ENCODE assay signal across 19 cellular contexts in genomic region chr6:41406821-41407787, GRCh38.
DNase-seq lines count a peak whose midpoint lies in the region; ATAC-seq and TF ChIP-seq lines count a peak whose summit lies in the region.
"Had no signal": no experiment of that assay in that cellular context is flagged by ENCODE, and none has a peak within 500 bp of the region (broad histone marks: within the 10 kb centered on the region; RNA-seq: fewer than 3 reads in every experiment).

No MANE protein-coding gene starts in this region.

- intact Hi-C loops in left colon (cut with DNase I, micrococcal nuclease): no loop called here

- POLR2A ChIA-PET in WTC11 (lab: Charles Lee): interaction anchor here (0.7 to 2.3 kb wide), 2 partner anchors 14 to 33 kb away, joined by 3 to 6 read pairs; no protein-coding TSS in a partner anchor

- peaks cover 6% of the 10 kb centered on the region; the same call in 1 of the 3 replicates for H3K9me3 Mint-ChIP-seq in GM23338
- H3K9me3 Mint-ChIP-seq in WTC11: no peaks in the 10 kb centered on the region
- H3K9me3 Mint-ChIP-seq in nephron progenitor cell: peaks cover 9% of the 10 kb centered on the region
- H3K9me3 Mint-ChIP-seq in stimulated activated effector memory CD8-positive, alpha-beta T cell treated with anti-CD3 and anti-CD28 coated beads, Interleukin-12 subunit alpha, Interleukin-12 subunit beta, amount 100 ng/mL, for 72 hours: no peaks in the 10 kb centered on the region
- H3K9me3 Mint-ChIP-seq: activated CD4-positive, alpha-beta T cell treated with anti-CD3 and anti-CD28 coated beads, Interleukin-2, amount 10 ng/mL, durations not matched to agents 24 days and 14 days had no signal

- TF ChIP-seq CTCF in GM23338 (conservative IDR thresholded peaks at IDR 0.05; ENCODE audit: low read depth in 2 of 2): no peak
- TF ChIP-seq CTCF in WTC11 (IDR thresholded peaks at IDR 0.05): no peak
- no peak for TF ChIP-seq CTCF in hepatocyte (IDR thresholded peaks at IDR 0.05; ENCODE audit: poor library complexity)
- no peak for TF ChIP-seq CTCF in nephron progenitor cell (IDR thresholded peaks at IDR 0.05)

- H3K27ac ChIP-seq in GM23338 (ENCODE audit: low read depth) (no peak overlapping the region), hepatocyte (peak overlapping the region; percentile 66)
- H3K27ac ChIP-seq: C4-2B, prostate gland had no signal

- peak; percentile 53 for ATAC-seq in GM23338
- ATAC-seq in WTC11: peak; percentile 49
- no peak for ATAC-seq in left colon
- ATAC-seq in GM18498 (IDR thresholded peaks at IDR 0.05; ENCODE audit: unreplicated experiment): no peak
- ATAC-seq in stimulated activated effector memory CD8-positive, alpha-beta T cell treated with anti-CD3 and anti-CD28 coated beads, Interleukin-12 subunit alpha, Interleukin-12 subunit beta, amount 100 ng/mL, for 72 hours: no peak
- ATAC-seq: naive thymus-derived CD8-positive, alpha-beta T cell had no signal

- H3K4me3 ChIP-seq in GM23338 (peak overlapping the region; percentile 60), hepatocyte (no peak overlapping the region)
- H3K4me3 ChIP-seq: prostate gland had no signal

- no peaks in the 10 kb centered on the region for H3K9me2 ChIP-seq in GM23338 (ENCODE audit: insufficient read depth)
- no peaks in the 10 kb centered on the region for H3K9me2 ChIP-seq in hepatocyte (replicated peaks; ENCODE audit: insufficient read depth)

- H3K27ac Mint-ChIP-seq in GM23338: no peak overlapping the region
- no peak overlapping the region for H3K27ac Mint-ChIP-seq in WTC11
- H3K27ac Mint-ChIP-seq in nephron progenitor cell: no peak overlapping the region
- no peak overlapping the region for H3K27ac Mint-ChIP-seq in stimulated activated effector memory CD8-positive, alpha-beta T cell treated with anti-CD3 and anti-CD28 coated beads, Interleukin-12 subunit alpha, Interleukin-12 subunit beta, amount 100 ng/mL, for 72 hours
- H3K27ac Mint-ChIP-seq: activated CD4-positive, alpha-beta T cell treated with anti-CD3 and anti-CD28 coated beads, Interleukin-2, amount 10 ng/mL, durations not matched to agents 24 days and 14 days; naive thymus-derived CD8-positive, alpha-beta T cell had no signal

- H3F3A ChIP-seq in GM23338 (replicated peaks; ENCODE audit: low read depth): peaks cover 27% of the 10 kb centered on the region

- peaks cover 100% of the 10 kb centered on the region for H3K27me3 ChIP-seq in GM23338 (ENCODE audit: insufficient read depth)
- H3K27me3 ChIP-seq in hepatocyte: peaks cover 85% of the 10 kb centered on the region

- H3K9me3 ChIP-seq in hepatocyte (ENCODE audit: low read depth): no peaks in the 10 kb centered on the region
- H3K9me3 ChIP-seq: prostate gland had no signal

- H3K4me1 ChIP-seq in GM23338 (ENCODE audit: insufficient read depth) (peaks cover 36% of the 10 kb centered on the region), hepatocyte (ENCODE audit: insufficient read depth) (peaks cover 29% of the 10 kb centered on the region)
- H3K4me1 ChIP-seq: prostate gland had no signal

- 20% methylated on average over 66 of the region's 67 CpGs for WGBS in hepatocyte (ENCODE audit: low lambda C conversion rate, missing lambda C conversion rate)

- H2AFZ ChIP-seq in GM23338 (peak overlapping the region; percentile 98), hepatocyte (peak overlapping the region; percentile 9)

- CTCF ChIA-PET in WTC11 (lab: Charles Lee): interaction anchor here (0.8 to 3.3 kb wide), 11 partner anchors 11 to 299 kb away, joined by 3 to 24 read pairs (median 7); no protein-coding TSS in a partner anchor

- H3K27me3 Mint-ChIP-seq in GM23338 (ENCODE audit: insufficient read depth, low read depth, poor library complexity) (peaks cover 90% of the 10 kb centered on the region), WTC11 (ENCODE audit: low read depth) (peaks cover 100% of the 10 kb centered on the region), nephron progenitor cell (ENCODE audit: low read depth, poor library complexity) (peaks cover 93% of the 10 kb centered on the region)

- peak; percentile 80 for DNase-seq in GM23338 (ENCODE audit: low spot score)
- peak; percentile 55 for DNase-seq in WTC11 (ENCODE audit: low spot score)
- peak; percentile 21 for DNase-seq in hepatocyte (ENCODE audit: low spot score)
- peak; percentile 36 for DNase-seq in nephron progenitor cell
- no peak for DNase-seq in left colon
- DNase-seq in NCI-H526 (lab: John Stamatoyannopoulos, UW): no peak
- no peak for DNase-seq in stimulated activated effector memory CD8-positive, alpha-beta T cell treated with anti-CD3 and anti-CD28 coated beads, Interleukin-12 subunit alpha, Interleukin-12 subunit beta, amount 100 ng/mL, for 72 hours (ENCODE audit: low spot score in 2 of 2)
- DNase-seq: ACHN; activated CD4-positive, alpha-beta T cell treated with anti-CD3 and anti-CD28 coated beads, Interleukin-2, amount 10 ng/mL, durations not matched to agents 24 days and 14 days; activated gamma-delta T cell treated with Interleukin-2 at 50 U/mL for 16 hours; cerebellar nuclear complex; mammary epithelial cell; naive thymus-derived CD8-positive, alpha-beta T cell; NCI-H1436; NCI-H2227 treated with DMSO at 0.1 percent for 48 hours; stimulated activated CD4-positive, alpha-beta T cell treated with anti-CD3 and anti-CD28 coated beads, Interleukin-12 subunit alpha, Interleukin-12 subunit beta, amount 100 ng/mL, for 4 hours had no signal

- H3K79me2 ChIP-seq in GM23338 (replicated peaks; ENCODE audit: insufficient read depth) (no peaks in the 10 kb centered on the region), hepatocyte (no peaks in the 10 kb centered on the region)

- H3K36me3 Mint-ChIP-seq in GM23338 (ENCODE audit: low read depth) (no peaks in the 10 kb centered on the region), WTC11 (no peaks in the 10 kb centered on the region), nephron progenitor cell (ENCODE audit: low read depth) (no peaks in the 10 kb centered on the region)
- H3K36me3 Mint-ChIP-seq in stimulated activated effector memory CD8-positive, alpha-beta T cell treated with anti-CD3 and anti-CD28 coated beads, Interleukin-12 subunit alpha, Interleukin-12 subunit beta, amount 100 ng/mL, for 72 hours: no peaks in the 10 kb centered on the region
- H3K36me3 Mint-ChIP-seq: naive thymus-derived CD8-positive, alpha-beta T cell had no signal

- peaks cover 29% of the 10 kb centered on the region for H3K4me1 Mint-ChIP-seq in GM23338
- H3K4me1 Mint-ChIP-seq in WTC11: peaks cover 34% of the 10 kb centered on the region
- peaks cover 67% of the 10 kb centered on the region for H3K4me1 Mint-ChIP-seq in nephron progenitor cell
- no peaks in the 10 kb centered on the region for H3K4me1 Mint-ChIP-seq in stimulated activated effector memory CD8-positive, alpha-beta T cell treated with anti-CD3 and anti-CD28 coated beads, Interleukin-12 subunit alpha, Interleukin-12 subunit beta, amount 100 ng/mL, for 72 hours
- H3K4me1 Mint-ChIP-seq: activated CD4-positive, alpha-beta T cell treated with anti-CD3 and anti-CD28 coated beads, Interleukin-2, amount 10 ng/mL, durations not matched to agents 24 days and 14 days; naive thymus-derived CD8-positive, alpha-beta T cell had no signal

- peak overlapping the region; percentile 91 for H3K4me2 ChIP-seq in GM23338
- H3K4me2 ChIP-seq in hepatocyte: peak overlapping the region; percentile 68

- no peaks in the 10 kb centered on the region for H3K36me3 ChIP-seq in GM23338 (ENCODE audit: insufficient read depth)
- H3K36me3 ChIP-seq in hepatocyte (replicated peaks; ENCODE audit: insufficient read depth, low read depth): no peaks in the 10 kb centered on the region
- H3K36me3 ChIP-seq: prostate gland had no signal

- peak overlapping the region; percentile 57 for H3K4me3 Mint-ChIP-seq in GM23338
- H3K4me3 Mint-ChIP-seq in WTC11: peak overlapping the region; percentile 55
- H3K4me3 Mint-ChIP-seq in nephron progenitor cell: peak overlapping the region; percentile 74
- no peak overlapping the region for H3K4me3 Mint-ChIP-seq in stimulated activated effector memory CD8-positive, alpha-beta T cell treated with anti-CD3 and anti-CD28 coated beads, Interleukin-12 subunit alpha, Interleukin-12 subunit beta, amount 100 ng/mL, for 72 hours
- H3K4me3 Mint-ChIP-seq: activated CD4-positive, alpha-beta T cell treated with anti-CD3 and anti-CD28 coated beads, Interleukin-2, amount 10 ng/mL, durations not matched to agents 24 days and 14 days; naive thymus-derived CD8-positive, alpha-beta T cell had no signal

- H4K20me1 ChIP-seq in GM23338 (replicated peaks; ENCODE audit: insufficient read depth) (no peaks in the 10 kb centered on the region; the same call in 1 of the 2 replicates), hepatocyte (ENCODE audit: insufficient read depth, poor library complexity, severe bottlenecking) (no peaks in the 10 kb centered on the region)

TF ChIP-seq in GM23338, 12 proteins besides CTCF, POLR2A, EP300 and RAD21 (continues in another document):
- TF ChIP-seq EZH2phosphoT487 (IDR thresholded peaks at IDR 0.05; ENCODE audit: unreplicated experiment): peak; percentile 57

Comparison
In these comparisons a context has a peak if more than half of its experiments do, and no peak if none do; other contexts are left out.
1. ATAC-seq: peak in GM23338 (single experiment) and WTC11 (single experiment); none in left colon (single experiment), GM18498 (single experiment) and stimulated activated effector memory CD8-positive, alpha-beta T cell treated with anti-CD3 and anti-CD28 coated beads, Interleukin-12 subunit alpha, Interleukin-12 subunit beta, amount 100 ng/mL, for 72 hours (single experiment).
2. DNase-seq: peak in GM23338 (single experiment), WTC11 (single experiment), hepatocyte (single experiment) and nephron progenitor cell (single experiment); none in left colon (0 of 2), NCI-H526 (0 of 2) and stimulated activated effector memory CD8-positive, alpha-beta T cell treated with anti-CD3 and anti-CD28 coated beads, Interleukin-12 subunit alpha, Interleukin-12 subunit beta, amount 100 ng/mL, for 72 hours (0 of 2).